9 cellular contexts compared by ENCODE assay signal in the genomic region with DNA sequence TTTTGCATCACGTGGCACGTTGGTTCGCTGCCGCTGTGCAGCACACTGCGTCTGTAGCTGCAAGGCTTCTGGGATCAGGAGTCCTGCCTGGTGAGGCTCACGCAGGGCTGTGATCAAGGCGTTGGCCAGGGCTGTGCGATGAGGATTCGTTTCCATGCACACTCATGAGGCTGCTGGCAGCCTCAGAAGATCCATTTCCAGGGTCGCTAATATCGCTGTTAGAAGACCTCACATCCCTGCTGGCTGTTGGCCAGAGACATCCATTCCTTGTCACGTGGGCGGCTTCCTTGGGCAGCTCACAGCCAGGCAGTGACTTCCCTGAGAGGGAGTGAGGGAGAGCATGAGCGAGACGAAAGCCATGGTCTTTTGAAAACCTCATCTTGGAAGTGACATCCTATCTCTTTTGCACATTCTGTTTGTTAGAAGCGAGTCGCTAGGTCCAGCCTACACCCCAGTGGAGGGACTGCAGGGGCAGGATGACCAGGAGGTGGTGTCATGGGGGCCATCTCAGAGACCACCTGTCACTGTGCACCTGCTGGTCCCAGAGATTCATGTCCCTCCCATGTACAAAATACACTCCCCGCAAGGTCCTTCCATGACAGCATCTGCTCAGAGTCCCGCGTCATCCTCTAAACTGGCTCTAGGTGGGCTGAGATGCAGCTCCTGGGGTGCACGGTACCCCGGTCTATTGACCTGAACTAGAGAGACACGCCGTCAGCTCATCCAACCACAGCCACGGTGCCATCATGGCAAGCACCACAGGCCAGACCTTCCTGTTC. TPM values are rescaled to one million over a fixed set of nuclear protein-coding genes. Genes with fewer than 3 reads are reported as not detected.
DNase-seq lines count a peak whose midpoint lies in the region; ATAC-seq and TF ChIP-seq lines count a peak whose summit lies in the region.
"Had no signal": no experiment of that assay in that cellular context is flagged by ENCODE, and none has a peak within 500 bp of the region (broad histone marks: within the 10 kb centered on the region; RNA-seq: fewer than 3 reads in every experiment).

No MANE protein-coding gene starts in this region.

- no CpG with 5 or more reads among the region's 25 CpGs for WGBS in trophoblast cell (ENCODE audit: extremely low coverage, insufficient coverage, insufficient read length)

- H2AFZ ChIP-seq in trophoblast cell (ENCODE audit: insufficient read depth, low read length, poor library complexity) = no peak overlapping the region

- H3K27ac Mint-ChIP-seq in stimulated activated naive B cell treated with anti-CD40 and anti-IgM and Interleukin-4, amounts not matched to agents 10 μg/mL and 1 μg/mL and 100 μg/mL, for 72 hours = no peak overlapping the region

- no peak overlapping the region for H4K91ac ChIP-seq in trophoblast cell (ENCODE audit: low read depth, low read length)

- no peak overlapping the region for H3K18ac ChIP-seq in trophoblast cell (ENCODE audit: low read length)

- H3K23ac ChIP-seq in trophoblast cell (ENCODE audit: low read length) = no peak overlapping the region

- H3K4me3 ChIP-seq in HEK293 (ENCODE audit: low read depth, low read length) (no peak overlapping the region; the same call in 1 of the 2 replicates), cardiac muscle cell (no peak overlapping the region), rectal smooth muscle tissue (ENCODE audit: low read length) (peak overlapping the region; percentile 40), trophoblast cell (ENCODE audit: low read depth, low read length) (no peak overlapping the region), HAP-1 (no peak overlapping the region)

- H3K14ac ChIP-seq in trophoblast cell (ENCODE audit: low read length) = no peak overlapping the region

- POLR2A ChIA-PET in HEK293 (lab: Yijun Ruan, JAX) = interaction anchor here (1.0 to 1.2 kb wide), 2 partner anchors 11 to 13 kb away, joined by 3 read pairs; no protein-coding TSS in a partner anchor

- in situ Hi-C loops in HAP-1 (cut with MboI; ENCODE audit: low sequenced_read_pairs) = no loop called here

- H3K4me1 ChIP-seq in HEK293 (ENCODE audit: control insufficient read depth, insufficient read depth, low read length) (no peaks in the 10 kb centered on the region), cardiac muscle cell (ENCODE audit: low read depth) (peaks cover 39% of the 10 kb centered on the region), rectal smooth muscle tissue (ENCODE audit: control insufficient read depth, insufficient read depth, low read length) (peaks cover 8% of the 10 kb centered on the region), trophoblast cell (ENCODE audit: control insufficient read depth in 1 of 2, insufficient read depth in 2 of 2, low read length in 2 of 2) (peaks cover 0 to 3% of the 10 kb centered on the region in 2 experiments), HAP-1 (no peaks in the 10 kb centered on the region)

- H3K36me3 ChIP-seq in HEK293 (ENCODE audit: control insufficient read depth in 2 of 2, insufficient read depth in 1 of 2, low read length in 2 of 2) = no peaks in the 10 kb centered on the region
- H3K36me3 ChIP-seq in cardiac muscle cell = no peaks in the 10 kb centered on the region
- no peaks in the 10 kb centered on the region for H3K36me3 ChIP-seq in rectal smooth muscle tissue (ENCODE audit: control insufficient read depth, insufficient read depth, low read length)
- H3K36me3 ChIP-seq in trophoblast cell (ENCODE audit: control insufficient read depth in 1 of 2, insufficient read depth in 2 of 2, low read length in 2 of 2) = no peaks in the 10 kb centered on the region
- no peaks in the 10 kb centered on the region for H3K36me3 ChIP-seq in HAP-1 (replicated peaks)

- TF ChIP-seq CTCF in HEK293 (tag by site-specific recombination; IDR thresholded peaks at IDR 0.05) (no peak), VCaP (conservative IDR thresholded peaks at IDR 0.05) (no peak), cardiac muscle cell (IDR thresholded peaks at IDR 0.05; ENCODE audit: low read depth, low read length) (no peak)

- no peak overlapping the region for H4K8ac ChIP-seq in trophoblast cell (ENCODE audit: low read depth, low read length)

- CTCF ChIA-PET in HEK293 (lab: Yijun Ruan, JAX) = interaction anchor here (0.7 kb wide), 1 partner anchor 14 kb away, joined by 4 read pairs; no protein-coding TSS in a partner anchor

- no peak overlapping the region for H3K4me2 ChIP-seq in trophoblast cell (ENCODE audit: low read length)

- no peaks in the 10 kb centered on the region for H3K27me3 ChIP-seq in cardiac muscle cell
- H3K27me3 ChIP-seq in rectal smooth muscle tissue (ENCODE audit: control insufficient read depth, insufficient read depth, low read length) = no peaks in the 10 kb centered on the region
- H3K27me3 ChIP-seq in trophoblast cell (ENCODE audit: insufficient read depth, low read length) = no peaks in the 10 kb centered on the region
- H3K27me3 ChIP-seq in HAP-1 (ENCODE audit: low read depth) = no peaks in the 10 kb centered on the region

- H3K4me3 Mint-ChIP-seq in stimulated activated naive B cell treated with anti-CD40 and anti-IgM and Interleukin-4, amounts not matched to agents 10 μg/mL and 1 μg/mL and 100 μg/mL, for 72 hours = no peak overlapping the region

- H3K36me3 Mint-ChIP-seq in stimulated activated naive B cell treated with anti-CD40 and anti-IgM and Interleukin-4, amounts not matched to agents 10 μg/mL and 1 μg/mL and 100 μg/mL, for 72 hours = no peaks in the 10 kb centered on the region

- no peak for ATAC-seq in stimulated activated naive B cell treated with anti-CD40 and anti-IgM and Interleukin-4, amounts not matched to agents 10 μg/mL and 1 μg/mL and 100 μg/mL, for 72 hours (replicated peaks)

- DNase-seq in cardiac muscle cell (ENCODE audit: low read depth in 1 of 2, low spot score in 1 of 2) (peak; percentile 39 to 59), HuH-7.5 (ENCODE audit: low spot score) (no peak), trophoblast cell (no peak), HAP-1 (ENCODE audit: low spot score in 2 of 2) (no peak)
- no peak for DNase-seq in stimulated activated naive B cell treated with anti-CD40 and anti-IgM and Interleukin-4, amounts not matched to agents 10 μg/mL and 1 μg/mL and 100 μg/mL, for 72 hours
- DNase-seq: activated CD8-positive, alpha-beta memory T cell treated with anti-CD3 and anti-CD28 coated beads, Interleukin-2, amount 50 U/mL, for 4 hours had no signal

- H2BK120ac ChIP-seq in trophoblast cell (ENCODE audit: insufficient read depth, low read length, poor library complexity) = no peak overlapping the region

- no peaks in the 10 kb centered on the region for H3K9me3 ChIP-seq in HEK293 (ENCODE audit: control insufficient read depth, insufficient read depth, low read depth, low read length)
- H3K9me3 ChIP-seq in cardiac muscle cell (ENCODE audit: low read depth) = no peaks in the 10 kb centered on the region
- peaks cover 2% of the 10 kb centered on the region for H3K9me3 ChIP-seq in trophoblast cell (ENCODE audit: insufficient read depth, low read depth, low read length)
- no peaks in the 10 kb centered on the region for H3K9me3 ChIP-seq in HAP-1

- H3K79me2 ChIP-seq in trophoblast cell (ENCODE audit: control insufficient read depth, insufficient read depth, low read length, poor library complexity) = no peaks in the 10 kb centered on the region

- no peak overlapping the region for H3K4ac ChIP-seq in trophoblast cell (ENCODE audit: low read depth, low read length)

- no peaks in the 10 kb centered on the region for H3K9me3 Mint-ChIP-seq in stimulated activated naive B cell treated with anti-CD40 and anti-IgM and Interleukin-4, amounts not matched to agents 10 μg/mL and 1 μg/mL and 100 μg/mL, for 72 hours

- no peak overlapping the region for H2BK5ac ChIP-seq in trophoblast cell (ENCODE audit: low read depth, low read length, poor library complexity)

- H2BK12ac ChIP-seq in trophoblast cell (ENCODE audit: low read length) = no peak overlapping the region

- H3K9ac ChIP-seq in rectal smooth muscle tissue (ENCODE audit: low read length) (no peak overlapping the region), trophoblast cell (ENCODE audit: low read length) (no peak overlapping the region)

- H3K79me1 ChIP-seq in trophoblast cell (ENCODE audit: low read length) = no peaks in the 10 kb centered on the region

- H2AK5ac ChIP-seq in trophoblast cell (ENCODE audit: low read length) = no peak overlapping the region

- peaks cover 39 to 46% of the 10 kb centered on the region in 2 donors for H3K4me1 Mint-ChIP-seq in stimulated activated naive B cell treated with anti-CD40 and anti-IgM and Interleukin-4, amounts not matched to agents 10 μg/mL and 1 μg/mL and 100 μg/mL, for 72 hours

- no peak overlapping the region for H4K12ac ChIP-seq in trophoblast cell (ENCODE audit: low read depth, low read length)

- H3K27ac ChIP-seq in HEK293 (ENCODE audit: extremely low read depth, low read depth, low read length) (no peak overlapping the region), VCaP (peak overlapping the region; percentile 39; the same call in 1 of the 2 replicates), cardiac muscle cell (no peak overlapping the region), rectal smooth muscle tissue (ENCODE audit: low read depth, low read length) (no peak overlapping the region), trophoblast cell (ENCODE audit: low read depth, low read length) (no peak overlapping the region)

- peaks cover 5% of the 10 kb centered on the region in 2 donors for H3K27me3 Mint-ChIP-seq in stimulated activated naive B cell treated with anti-CD40 and anti-IgM and Interleukin-4, amounts not matched to agents 10 μg/mL and 1 μg/mL and 100 μg/mL, for 72 hours

TF ChIP-seq in HEK293, 187 proteins besides CTCF, POLR2A, EP300 and RAD21 (continues in another document):
- TF ChIP-seq ZBTB17 (tag by site-specific recombination; IDR thresholded peaks at IDR 0.05) = peak; percentile 88
- TF ChIP-seq, protein P1, sequence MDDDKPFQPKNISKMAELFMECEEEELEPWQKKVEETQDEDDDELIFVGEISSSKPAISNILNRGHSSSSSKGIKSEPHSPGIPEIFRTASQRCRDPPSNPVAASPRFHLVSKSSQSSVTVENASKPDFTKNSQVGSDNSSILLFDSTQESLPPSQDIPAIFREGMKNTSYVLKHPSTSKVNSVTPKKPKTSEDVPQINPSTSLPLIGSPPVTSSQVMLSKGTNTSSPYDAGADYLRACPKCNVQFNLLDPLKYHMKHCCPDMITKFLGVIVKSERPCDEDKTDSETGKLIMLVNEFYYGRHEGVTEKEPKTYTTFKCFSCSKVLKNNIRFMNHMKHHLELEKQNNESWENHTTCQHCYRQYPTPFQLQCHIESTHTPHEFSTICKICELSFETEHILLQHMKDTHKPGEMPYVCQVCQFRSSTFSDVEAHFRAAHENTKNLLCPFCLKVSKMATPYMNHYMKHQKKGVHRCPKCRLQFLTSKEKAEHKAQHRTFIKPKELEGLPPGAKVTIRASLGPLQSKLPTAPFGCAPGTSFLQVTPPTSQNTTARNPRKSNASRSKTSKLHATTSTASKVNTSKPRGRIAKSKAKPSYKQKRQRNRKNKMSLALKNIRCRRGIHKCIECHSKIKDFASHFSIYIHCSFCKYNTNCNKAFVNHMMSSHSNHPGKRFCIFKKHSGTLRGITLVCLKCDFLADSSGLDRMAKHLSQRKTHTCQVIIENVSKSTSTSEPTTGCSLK (tag by site-specific recombination; IDR thresholded peaks at IDR 0.05) = no peak

RNA-seq across cellular contexts. Expression of a gene that starts 12.2 kb away (rescaled TPM):
- total RNA-seq in cardiac muscle cell = 26.8 and 40.1 TPM in 2 replicates
- 45.0 and 51.6 TPM in 2 replicates for polyA plus RNA-seq in cardiac muscle cell
- 12.0 and 14.8 TPM in 2 replicates for polyA plus RNA-seq in trophoblast cell (2013)

RNA-seq across cellular contexts. Expression of a gene that starts 56.1 kb away (rescaled TPM):
- 1.4 and 2.7 TPM in 2 replicates for total RNA-seq in cardiac muscle cell
- polyA plus RNA-seq in cardiac muscle cell = 0.37 and 0.92 TPM in 2 replicates
- polyA plus RNA-seq in trophoblast cell (2013) = 0.15 and 0.23 TPM in 2 replicates

Comparison
In these comparisons a context has a peak if more than half of its experiments do, and no peak if none do; other contexts are left out.
1. DNase-seq: peak in cardiac muscle cell (2 of 2); none in HuH-7.5 (single experiment), stimulated activated naive B cell treated with anti-CD40 and anti-IgM and Interleukin-4, amounts not matched to agents 10 μg/mL and 1 μg/mL and 100 μg/mL, for 72 hours (single experiment), trophoblast cell (0 of 2) and HAP-1 (0 of 2).